Comparison of ENCODE assay signal across 2 cellular contexts in the genomic region with DNA sequence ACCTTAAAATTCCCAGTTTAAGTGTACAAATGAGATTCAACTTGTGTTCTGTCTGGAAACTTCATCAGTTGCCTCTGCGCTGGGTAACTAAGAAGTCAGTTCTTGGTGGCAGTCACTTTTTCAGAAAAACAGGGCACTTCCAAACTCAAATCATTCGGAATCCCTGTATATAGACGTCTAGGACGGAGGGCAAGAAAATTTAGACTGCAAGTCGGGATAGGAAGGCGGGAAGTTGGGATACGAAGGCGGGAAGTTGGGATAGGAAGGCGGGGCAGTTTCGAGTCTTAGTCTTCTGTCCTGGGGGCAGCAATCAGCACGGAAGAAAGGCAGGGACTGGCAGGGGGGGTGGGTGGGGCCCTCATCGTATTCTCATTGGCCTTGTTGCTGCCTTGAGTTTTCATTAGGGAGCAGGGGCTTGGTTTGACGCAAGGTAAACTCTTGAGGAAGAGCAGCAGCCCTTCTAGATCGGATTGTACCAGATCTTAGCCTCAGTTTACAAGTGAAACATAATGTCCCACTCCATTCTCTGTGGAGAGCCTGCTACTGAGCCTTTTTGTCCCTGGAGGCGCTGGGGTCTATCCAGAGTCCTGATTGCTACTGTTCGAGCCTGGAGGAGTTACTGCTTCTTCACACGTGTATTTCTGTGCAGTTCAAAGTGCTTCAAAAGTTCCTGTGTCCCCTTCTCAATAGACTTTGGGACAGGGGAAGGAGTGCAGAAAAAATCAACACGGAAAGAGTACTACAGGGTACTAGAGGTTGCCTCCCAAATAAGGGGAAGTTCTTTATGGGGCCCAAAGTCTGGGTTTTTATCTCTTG.
TF ChIP-seq lines count a peak whose summit lies in the region.

No MANE protein-coding gene starts in this region.

TF ChIP-seq in K562, 482 proteins besides CTCF, POLR2A, EP300 and RAD21 (continues in another document):
- 0 out of 2 replicates have a peak, but pooled peaks have one; percentile 27 for TF ChIP-seq C11orf30 (IDR thresholded peaks at IDR 0.05; ENCODE audit: low read depth)
- 0 out of 2 replicates have a peak, but pooled peaks have one; percentile 24 for TF ChIP-seq ELF2 (CRISPR knock-in tag; IDR thresholded peaks at IDR 0.05)
- TF ChIP-seq BCOR (IDR thresholded peaks at IDR 0.05) = peak; percentile 85
- TF ChIP-seq SRF (CRISPR knock-in tag; IDR thresholded peaks at IDR 0.05) = peak in 1 of 2 experiments; percentile 80; a peak in 1 of 4 replicates
- peak; percentile 89 for TF ChIP-seq RBM25 (IDR thresholded peaks at IDR 0.05; ENCODE audit: low read depth, low read length, severe bottlenecking)
- peak in 1 of 2 experiments; percentile 40; a peak in 1 of 4 replicates for TF ChIP-seq FOXK2 (conservative IDR thresholded peaks at IDR 0.05 in 1 of 2, IDR thresholded peaks at IDR 0.05 in 1 of 2; ENCODE audit: low read depth in 2 of 2)
- no peak for TF ChIP-seq PHTF2 (CRISPR knock-in tag; IDR thresholded peaks at IDR 0.05)
- 0 out of 2 replicates have a peak, but pooled peaks have one; percentile 9 for TF ChIP-seq TOE1 (IDR thresholded peaks at IDR 0.05; ENCODE audit: borderline replicate concordance)
- TF ChIP-seq TOE1 (CRISPR knock-in tag; IDR thresholded peaks at IDR 0.05; ENCODE audit: borderline replicate concordance, low read depth) = no peak
- TF ChIP-seq MTA3 (IDR thresholded peaks at IDR 0.05; ENCODE audit: borderline replicate concordance) = peak; percentile 16; the same call in 1 of the 2 replicates
- TF ChIP-seq MNT (conservative IDR thresholded peaks at IDR 0.05) = 0 out of 4 replicates have a peak, but pooled peaks of 1 of the 2 experiments have one; percentile 24
- peak; percentile 12; the same call in 1 of the 2 replicates for TF ChIP-seq SMARCA4 (IDR thresholded peaks at IDR 0.05)
- no peak for TF ChIP-seq CREBBP (IDR thresholded peaks at IDR 0.05; ENCODE audit: low read depth, low read length)
- TF ChIP-seq AFF1 (IDR thresholded peaks at IDR 0.05; ENCODE audit: low read depth in 1 of 2, partially characterized antibody in 2 of 2) = peak in 1 of 2 experiments; percentile 36
- TF ChIP-seq CEBPZ (IDR thresholded peaks at IDR 0.05; ENCODE audit: borderline replicate concordance, low read depth, low read length) = no peak
- TF ChIP-seq KDM1A (IDR thresholded peaks at IDR 0.05) = peak in 1 of 2 experiments; percentile 59; a peak in 1 of 4 replicates
- 0 out of 2 replicates have a peak, but pooled peaks have one; percentile 37 for TF ChIP-seq MTA1 (IDR thresholded peaks at IDR 0.05; ENCODE audit: borderline replicate concordance)
- peak; percentile 15 for TF ChIP-seq RBBP5 (IDR thresholded peaks at IDR 0.05; ENCODE audit: borderline replicate concordance, insufficient read depth, low read length, poor library complexity, severe bottlenecking)

TF ChIP-seq in neural cell, 6 proteins besides CTCF, POLR2A, EP300 and RAD21:
- TF ChIP-seq POLR2AphosphoS5 (IDR thresholded peaks at IDR 0.05) = no peak
- TF ChIP-seq EZH2 (IDR thresholded peaks at IDR 0.05; ENCODE audit: borderline replicate concordance, insufficient read depth, low read length, poor library complexity, severe bottlenecking) = peak; percentile 31
TF ChIP-seq in neural cell: peak in this region for 1.
